Comparison of ENCODE assay signal across 1 cellular context in genomic region chr17:4480929-4481898, GRCh38.
A peak's percentile ranks its signal among the peaks of the same experiment; 100 is the strongest.
TF ChIP-seq lines count a peak whose summit lies in the region.

No MANE protein-coding gene starts in this region.

TF ChIP-seq in HEK293, 187 proteins besides CTCF, POLR2A, EP300 and RAD21 (continued from another document):
- TF ChIP-seq PRDM10 (tag by site-specific recombination; IDR thresholded peaks at IDR 0.05), result peak; percentile 19; the same call in 1 of the 2 replicates
- no peak for TF ChIP-seq SP3 (tag by site-specific recombination; IDR thresholded peaks at IDR 0.05)
- no peak for TF ChIP-seq TRIM28 (IDR thresholded peaks at IDR 0.05; ENCODE audit: borderline replicate concordance, low read length)
- TF ChIP-seq BCL11A (tag by site-specific recombination; IDR thresholded peaks at IDR 0.05; ENCODE audit: low read depth), result no peak
- TF ChIP-seq ZNF366 (tag by site-specific recombination; conservative IDR thresholded peaks at IDR 0.05), result no peak
- no peak for TF ChIP-seq KLF10 (tag by site-specific recombination; IDR thresholded peaks at IDR 0.05)
- no peak for TF ChIP-seq ZBTB7A (tag by site-specific recombination; IDR thresholded peaks at IDR 0.05; ENCODE audit: low read depth)
- TF ChIP-seq ZBTB1 (tag by site-specific recombination; IDR thresholded peaks at IDR 0.05), result no peak
- TF ChIP-seq HOXD13 (CRISPR knock-in tag; IDR thresholded peaks at IDR 0.05; ENCODE audit: borderline replicate concordance), result no peak
- TF ChIP-seq, protein P1, sequence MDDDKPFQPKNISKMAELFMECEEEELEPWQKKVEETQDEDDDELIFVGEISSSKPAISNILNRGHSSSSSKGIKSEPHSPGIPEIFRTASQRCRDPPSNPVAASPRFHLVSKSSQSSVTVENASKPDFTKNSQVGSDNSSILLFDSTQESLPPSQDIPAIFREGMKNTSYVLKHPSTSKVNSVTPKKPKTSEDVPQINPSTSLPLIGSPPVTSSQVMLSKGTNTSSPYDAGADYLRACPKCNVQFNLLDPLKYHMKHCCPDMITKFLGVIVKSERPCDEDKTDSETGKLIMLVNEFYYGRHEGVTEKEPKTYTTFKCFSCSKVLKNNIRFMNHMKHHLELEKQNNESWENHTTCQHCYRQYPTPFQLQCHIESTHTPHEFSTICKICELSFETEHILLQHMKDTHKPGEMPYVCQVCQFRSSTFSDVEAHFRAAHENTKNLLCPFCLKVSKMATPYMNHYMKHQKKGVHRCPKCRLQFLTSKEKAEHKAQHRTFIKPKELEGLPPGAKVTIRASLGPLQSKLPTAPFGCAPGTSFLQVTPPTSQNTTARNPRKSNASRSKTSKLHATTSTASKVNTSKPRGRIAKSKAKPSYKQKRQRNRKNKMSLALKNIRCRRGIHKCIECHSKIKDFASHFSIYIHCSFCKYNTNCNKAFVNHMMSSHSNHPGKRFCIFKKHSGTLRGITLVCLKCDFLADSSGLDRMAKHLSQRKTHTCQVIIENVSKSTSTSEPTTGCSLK (tag by site-specific recombination; IDR thresholded peaks at IDR 0.05), result no peak
- no peak for TF ChIP-seq ZNF2 (tag by site-specific recombination; IDR thresholded peaks at IDR 0.05)
- TF ChIP-seq ZNF600 (tag by site-specific recombination; IDR thresholded peaks at IDR 0.05), result 0 out of 2 replicates have a peak, but pooled peaks have one; percentile 22
- TF ChIP-seq, protein P2, sequence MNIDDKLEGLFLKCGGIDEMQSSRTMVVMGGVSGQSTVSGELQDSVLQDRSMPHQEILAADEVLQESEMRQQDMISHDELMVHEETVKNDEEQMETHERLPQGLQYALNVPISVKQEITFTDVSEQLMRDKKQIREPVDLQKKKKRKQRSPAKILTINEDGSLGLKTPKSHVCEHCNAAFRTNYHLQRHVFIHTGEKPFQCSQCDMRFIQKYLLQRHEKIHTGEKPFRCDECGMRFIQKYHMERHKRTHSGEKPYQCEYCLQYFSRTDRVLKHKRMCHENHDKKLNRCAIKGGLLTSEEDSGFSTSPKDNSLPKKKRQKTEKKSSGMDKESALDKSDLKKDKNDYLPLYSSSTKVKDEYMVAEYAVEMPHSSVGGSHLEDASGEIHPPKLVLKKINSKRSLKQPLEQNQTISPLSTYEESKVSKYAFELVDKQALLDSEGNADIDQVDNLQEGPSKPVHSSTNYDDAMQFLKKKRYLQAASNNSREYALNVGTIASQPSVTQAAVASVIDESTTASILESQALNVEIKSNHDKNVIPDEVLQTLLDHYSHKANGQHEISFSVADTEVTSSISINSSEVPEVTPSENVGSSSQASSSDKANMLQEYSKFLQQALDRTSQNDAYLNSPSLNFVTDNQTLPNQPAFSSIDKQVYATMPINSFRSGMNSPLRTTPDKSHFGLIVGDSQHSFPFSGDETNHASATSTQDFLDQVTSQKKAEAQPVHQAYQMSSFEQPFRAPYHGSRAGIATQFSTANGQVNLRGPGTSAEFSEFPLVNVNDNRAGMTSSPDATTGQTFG (tag by site-specific recombination; IDR thresholded peaks at IDR 0.05; ENCODE audit: borderline replicate concordance), result no peak
- TF ChIP-seq MYNN (tag by site-specific recombination; IDR thresholded peaks at IDR 0.05; ENCODE audit: borderline replicate concordance), result no peak
- TF ChIP-seq KLF8 (tag by site-specific recombination; IDR thresholded peaks at IDR 0.05), result no peak
- 0 out of 2 replicates have a peak, but pooled peaks have one; percentile 14 for TF ChIP-seq ZNF768 (tag by site-specific recombination; IDR thresholded peaks at IDR 0.05)
- TF ChIP-seq ZBTB48 (tag by site-specific recombination; IDR thresholded peaks at IDR 0.05), result 0 out of 2 replicates have a peak, but pooled peaks have one; percentile 18
- no peak for TF ChIP-seq ZNF404 (tag by site-specific recombination; IDR thresholded peaks at IDR 0.05)
- no peak for TF ChIP-seq ATF2 (tag by site-specific recombination; IDR thresholded peaks at IDR 0.05; ENCODE audit: low read depth)
- no peak for TF ChIP-seq ZNF169 (tag by site-specific recombination; IDR thresholded peaks at IDR 0.05)
- peak; percentile 83 for TF ChIP-seq ZNF398 (tag by site-specific recombination; IDR thresholded peaks at IDR 0.05)
- no peak for TF ChIP-seq SCRT2 (tag by site-specific recombination; IDR thresholded peaks at IDR 0.05)
TF ChIP-seq in HEK293: peak in this region for 5.
